ENCODE assay signal across 26 cellular contexts in genomic region chr12:18982226-18982949, GRCh38.
A peak's percentile ranks its signal among the peaks of the same experiment; 100 is the strongest.
DNase-seq lines count a peak whose midpoint lies in the region; ATAC-seq, FAIRE-seq and TF ChIP-seq lines count a peak whose summit lies in the region.
"Had no signal": no experiment of that assay in that cellular context is flagged by ENCODE, and none has a peak within 500 bp of the region (broad histone marks: within the 10 kb centered on the region; RNA-seq: fewer than 3 reads in every experiment).

No MANE protein-coding gene starts in this region.

- H3K4me3 ChIP-seq in gastrocnemius medialis = no peak overlapping the region
- H3K4me3 ChIP-seq: GM23248, left lung, MG63, Peyer's patch, SJCRH30, tibial artery had no signal

- no peaks in the 10 kb centered on the region for H3K27me3 ChIP-seq in gastrocnemius medialis
- H3K27me3 ChIP-seq: left lung, MG63, Peyer's patch, SJCRH30, tibial artery had no signal

- intact Hi-C loops in gastrocnemius medialis (cut with DNase I; ENCODE audit: low total_unique reads) = no loop called here

- no peak overlapping the region for H3K27ac ChIP-seq in gastrocnemius medialis
- H3K27ac ChIP-seq: epithelial cell of prostate, GM23248, left lung, Peyer's patch, SJCRH30, tibial artery had no signal

- no peak for TF ChIP-seq CTCF in gastrocnemius medialis (IDR thresholded peaks at IDR 0.05 in 4 of 5, conservative IDR thresholded peaks at IDR 0.05 in 1 of 5)

- H3K36me3 ChIP-seq in gastrocnemius medialis = no peaks in the 10 kb centered on the region
- H3K36me3 ChIP-seq: left lung, MG63, Peyer's patch, SJCRH30, tibial artery had no signal

- TF ChIP-seq POLR2A in gastrocnemius medialis (IDR thresholded peaks at IDR 0.05) = no peak

- no peaks in the 10 kb centered on the region for H3K4me1 ChIP-seq in gastrocnemius medialis
- H3K4me1 ChIP-seq: left lung, Peyer's patch, SJCRH30, tibial artery had no signal

- in situ Hi-C loops in gastrocnemius medialis (cut with MboI; ENCODE audit: low sequenced_read_pairs in 4 of 4) = no loop called here

- DNase-seq in GM19239 (ENCODE audit: insufficient read length, low spot score) (no peak), OCI-M1 (lab: John Stamatoyannopoulos, UW) (no peak), gastrocnemius medialis (no peak)
- no peak for DNase-seq in activated CD4-positive, CD25-positive, alpha-beta regulatory T cell (lab: John Stamatoyannopoulos, UW)
- DNase-seq: activated CD4-positive, alpha-beta T cell treated with anti-CD3 and anti-CD28 coated beads, Interleukin-2, amount 50 U/mL, for 4 hours; activated CD8-positive, alpha-beta memory T cell treated with anti-CD3 and anti-CD28 coated beads, Interleukin-2, amount 50 U/mL, for 48 hours; activated effector memory CD4-positive, alpha-beta T cell treated with Interleukin-2 at 50 U/mL for 16 hours; CD4-positive, alpha-beta memory T cell; DMS153; GM23248; immature natural killer cell; left lung; MG63; naive thymus-derived CD4-positive, alpha-beta T cell; NCI-H1436; NK-92 treated with Interleukin-12 subunit alpha and Interleukin-12 subunit beta, amount 100 ng/mL, for 24 hours; Peyer's patch; SJCRH30; stimulated activated CD4-positive, alpha-beta T cell treated with anti-CD3 and anti-CD28 coated beads, Interleukin-4, amount 100 ng/mL, for 24 hours; stimulated activated naive CD8-positive, alpha-beta T cell treated with anti-CD3 and anti-CD28 coated beads, Interleukin-15, Interleukin-2, amounts not matched to agents 100 U/mL and 50 U/mL, for 24 hours; tibial artery had no signal

- peak; percentile 37 for FAIRE-seq in GM19239 (lab: Jason Lieb, UNC)
- FAIRE-seq: G401.6 had no signal

- ATAC-seq in HG02678 (IDR thresholded peaks at IDR 0.05; ENCODE audit: unreplicated experiment) (peak; percentile 77), HG03457 (IDR thresholded peaks at IDR 0.05; ENCODE audit: unreplicated experiment) (peak; percentile 58), HG02870 (IDR thresholded peaks at IDR 0.05; ENCODE audit: unreplicated experiment) (no peak), gastrocnemius medialis (no peak)
- ATAC-seq: left lung; naive thymus-derived CD4-positive, alpha-beta T cell; stimulated activated naive CD8-positive, alpha-beta T cell treated with anti-CD3 and anti-CD28 coated beads, Interleukin-15, Interleukin-2, amounts not matched to agents 100 U/mL and 50 U/mL, for 24 hours had no signal

- no peaks in the 10 kb centered on the region for H3K9me3 ChIP-seq in gastrocnemius medialis
- H3K9me3 ChIP-seq: Peyer's patch, SJCRH30 had no signal

Comparison
In these comparisons a context has a peak if more than half of its experiments do, and no peak if none do; other contexts are left out.
1. ATAC-seq: peak in HG02678 (single experiment) and HG03457 (single experiment); none in HG02870 (single experiment) and gastrocnemius medialis (0 of 2).